Comparison of ENCODE assay signal across 16 cellular contexts in genomic region chr10:122500726-122501125, GRCh38. TPM values are rescaled to one million over a fixed set of nuclear protein-coding genes. Genes with fewer than 3 reads are reported as not detected.
"Had no signal": no experiment of that assay in that cellular context is flagged by ENCODE, and none has a peak within 500 bp of the region (broad histone marks: within the 10 kb centered on the region; RNA-seq: fewer than 3 reads in every experiment).

No MANE protein-coding gene starts in this region.

- H3K27ac ChIP-seq: foreskin keratinocyte, pancreas, upper lobe of right lung had no signal

- ATAC-seq: foreskin keratinocyte; pancreas; stimulated activated memory B cell treated with anti-CD40 and anti-IgM and Interleukin-4, amounts not matched to agents 10 μg/mL and 1 μg/mL and 100 μg/mL, for 72 hours; upper lobe of right lung had no signal

- H3K36me3 ChIP-seq: pancreas, upper lobe of right lung had no signal

- DNase-seq: activated CD4-positive, alpha-beta T cell treated with anti-CD3 and anti-CD28 coated beads, Interleukin-2, amount 10 ng/mL, durations not matched to agents 7 days and 5 days; activated CD8-positive, alpha-beta memory T cell treated with anti-CD3 and anti-CD28 coated beads for 24 hours; activated naive CD4-positive, alpha-beta T cell; effector CD4-positive, alpha-beta T cell; foreskin keratinocyte; retina; stimulated activated CD4-positive, alpha-beta T cell treated with anti-CD3 and anti-CD28 coated beads, Interleukin-2, amount 100 ng/mL, for 48 hours; upper lobe of right lung had no signal

- H3K4me1 ChIP-seq: pancreas had no signal

- H3K4me3 ChIP-seq: pancreas, upper lobe of right lung had no signal

- H3K9me3 ChIP-seq: pancreas, upper lobe of right lung had no signal

- H3K27me3 ChIP-seq: foreskin keratinocyte, pancreas, upper lobe of right lung had no signal

RNA-seq across cellular contexts. Expression of gene HTRA1, which starts 39.4 kb away (rescaled TPM):
- total RNA-seq: activated CD4-positive, alpha-beta T cell treated with anti-CD3 and anti-CD28 coated beads, Interleukin-2, amount 10 ng/mL, durations not matched to agents 7 days and 5 days had no signal

RNA-seq across cellular contexts. Expression of gene ARMS2, which starts 46.3 kb away (rescaled TPM):
- total RNA-seq: activated CD4-positive, alpha-beta T cell treated with anti-CD3 and anti-CD28 coated beads, Interleukin-2, amount 10 ng/mL, durations not matched to agents 7 days and 5 days; aorta; bronchial epithelial cell; foreskin keratinocyte; lower leg skin; myocyte; pancreas; skeletal muscle tissue; subcutaneous adipose tissue; upper lobe of right lung had no signal

RNA-seq across cellular contexts. Expression of gene DMBT1, which starts 59.8 kb away (rescaled TPM):
- total RNA-seq: activated CD4-positive, alpha-beta T cell treated with anti-CD3 and anti-CD28 coated beads, Interleukin-2, amount 10 ng/mL, durations not matched to agents 7 days and 5 days; bronchial epithelial cell; skeletal muscle tissue had no signal
